22 cellular contexts compared by ENCODE assay signal in the genomic region with DNA sequence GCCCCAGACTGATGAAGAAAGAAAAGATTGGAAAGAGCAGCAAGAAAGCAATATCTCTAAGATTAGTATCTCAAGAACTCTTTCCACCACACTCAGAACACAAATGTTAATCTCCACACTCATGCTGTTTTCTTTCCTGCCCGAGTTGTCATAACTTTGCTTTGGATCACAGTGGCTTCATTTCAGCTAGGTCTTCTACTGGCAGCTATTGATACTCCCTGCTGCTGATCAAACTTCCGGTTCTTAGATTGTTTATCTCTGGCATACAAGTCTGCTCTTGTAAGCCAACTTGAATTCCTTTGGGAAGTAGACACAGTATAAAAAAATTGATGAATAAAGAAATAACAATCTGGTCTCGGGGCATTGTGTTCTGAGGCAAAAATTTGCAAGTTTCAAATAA.
DNase-seq lines count a peak whose midpoint lies in the region; ATAC-seq, FAIRE-seq and TF ChIP-seq lines count a peak whose summit lies in the region.
"Had no signal": no experiment of that assay in that cellular context is flagged by ENCODE, and none has a peak within 500 bp of the region (broad histone marks: within the 10 kb centered on the region; RNA-seq: fewer than 3 reads in every experiment).

No MANE protein-coding gene starts in this region.

- DNase-seq in LNCaP clone FGC (ENCODE audit: low read depth), result peak; percentile 59
- peak; percentile 1 for DNase-seq in bronchial epithelial cell (ENCODE audit: low read depth)
- peak; percentile 16 for DNase-seq in mesendoderm
- no peak for DNase-seq in activated CD4-positive, alpha-beta T cell treated with anti-CD3 and anti-CD28 coated beads, Interleukin-2, amount 50 U/mL, for 1 hour
- DNase-seq in NCI-H2196 (lab: John Stamatoyannopoulos, UW; ENCODE audit: unreplicated experiment), result no peak
- DNase-seq: ACHN; AML-193; BE2C; CD4-positive, alpha-beta T cell; CD8-positive, alpha-beta memory T cell; DMS 273 treated with DMSO at 0.1 percent for 48 hours; DMS79; EL; GDM1; GM23248; H7; HCEC 1CT had no signal

- H3K18ac ChIP-seq in mesendoderm (ENCODE audit: low read length), result no peak overlapping the region

- H2BK15ac ChIP-seq in mesendoderm (replicated peaks; ENCODE audit: low read depth), result no peak overlapping the region

- WGBS in mesendoderm (ENCODE audit: extremely low coverage, insufficient coverage, low lambda C conversion rate), result no CpG with 5 or more reads among the region's 3 CpGs

- no peaks in the 10 kb centered on the region for H3K36me3 ChIP-seq in bronchial epithelial cell (ENCODE audit: control insufficient read depth, insufficient read depth, low read length)
- H3K36me3 ChIP-seq in mesendoderm (ENCODE audit: control insufficient read depth, insufficient read depth, low read length), result no peaks in the 10 kb centered on the region
- H3K36me3 ChIP-seq: BE2C; BLaER1 treated with 17β-estradiol and CSF1 and Interleukin-3, amounts not matched to agents 10 nM and 100 nM had no signal

- no peak overlapping the region for H3K4me2 ChIP-seq in mesendoderm (ENCODE audit: low read length)
- H3K4me2 ChIP-seq: BLaER1 treated with 17β-estradiol and CSF1 and Interleukin-3, amounts not matched to agents 10 nM and 100 nM had no signal

- H3K4me1 ChIP-seq in mesendoderm (ENCODE audit: control insufficient read depth, low read depth, low read length), result no peaks in the 10 kb centered on the region
- H3K4me1 ChIP-seq: BE2C had no signal

- H3K9ac ChIP-seq in mesendoderm (ENCODE audit: low read length), result no peak overlapping the region
- H3K9ac ChIP-seq: BLaER1 treated with 17β-estradiol and CSF1 and Interleukin-3, amounts not matched to agents 10 nM and 100 nM; GM23248 had no signal

- no peak overlapping the region for H3K4me3 ChIP-seq in LNCaP clone FGC (ENCODE audit: low read depth, low read length)
- H3K4me3 ChIP-seq in bronchial epithelial cell (ENCODE audit: low read depth, low read length), result no peak overlapping the region
- H3K4me3 ChIP-seq in mesendoderm (ENCODE audit: low read length), result no peak overlapping the region
- H3K4me3 ChIP-seq: BLaER1 treated with 17β-estradiol and CSF1 and Interleukin-3, amounts not matched to agents 10 nM and 100 nM; GM12878; GM23248 had no signal

- no peak overlapping the region for H3K4ac ChIP-seq in mesendoderm (ENCODE audit: low read depth, low read length)

- H3K79me1 ChIP-seq in mesendoderm (ENCODE audit: low read length), result no peaks in the 10 kb centered on the region

- no peaks in the 10 kb centered on the region for H3K79me2 ChIP-seq in mesendoderm (ENCODE audit: control insufficient read depth, insufficient read depth, low read length)

- no peak overlapping the region for H3K27ac ChIP-seq in mesendoderm (ENCODE audit: low read depth, low read length)
- H3K27ac ChIP-seq: BLaER1 treated with 17β-estradiol and CSF1 and Interleukin-3, amounts not matched to agents 10 nM and 100 nM; GM23248 had no signal

- H2BK120ac ChIP-seq in mesendoderm (ENCODE audit: low read depth, low read length), result no peak overlapping the region

- TF ChIP-seq CTCF in LNCaP clone FGC (IDR thresholded peaks at IDR 0.05; ENCODE audit: control insufficient read depth, extremely low read depth, insufficient read depth) (no peak), bronchial epithelial cell (IDR thresholded peaks at IDR 0.05; ENCODE audit: insufficient read depth, low read length, severe bottlenecking) (no peak)

- H3K27me3 ChIP-seq in bronchial epithelial cell (ENCODE audit: control insufficient read depth, insufficient read depth, low read length) (no peaks in the 10 kb centered on the region), mesendoderm (ENCODE audit: insufficient read depth, low read length, poor library complexity) (no peaks in the 10 kb centered on the region)
- H3K27me3 ChIP-seq: BE2C; BLaER1 treated with 17β-estradiol and CSF1 and Interleukin-3, amounts not matched to agents 10 nM and 100 nM had no signal

- H3K23ac ChIP-seq in mesendoderm (ENCODE audit: low read length), result no peak overlapping the region

- no peak for ATAC-seq in GM19035 (IDR thresholded peaks at IDR 0.05; ENCODE audit: unreplicated experiment)
- ATAC-seq: GM12878 had no signal

- no peak for FAIRE-seq in bronchial epithelial cell (lab: Jason Lieb, UNC)
- FAIRE-seq: D721Med, GM12878, H1 had no signal

- no peak overlapping the region for H3K56ac ChIP-seq in mesendoderm (ENCODE audit: low read length)

- H4K5ac ChIP-seq in mesendoderm (ENCODE audit: low read length), result no peak overlapping the region

- no peak overlapping the region for H2BK5ac ChIP-seq in mesendoderm (ENCODE audit: low read length)

- no peak overlapping the region for H4K8ac ChIP-seq in mesendoderm (ENCODE audit: low read depth, low read length)

- no peak overlapping the region for H2AK5ac ChIP-seq in mesendoderm (ENCODE audit: low read length)

Comparison
In these comparisons a context has a peak if more than half of its experiments do, and no peak if none do; other contexts are left out.
1. DNase-seq: peak in LNCaP clone FGC (single experiment), bronchial epithelial cell (single experiment) and mesendoderm (single experiment); none in activated CD4-positive, alpha-beta T cell treated with anti-CD3 and anti-CD28 coated beads, Interleukin-2, amount 50 U/mL, for 1 hour (single experiment) and NCI-H2196 (single experiment).